1 cellular context compared by ENCODE assay signal in genomic region chr14:65412189-65412846, GRCh38.
TF ChIP-seq lines count a peak whose summit lies in the region.

TSS of gene FUT8 (plus strand) at chr14:65412730. CDS start at chr14:65561564, 148,834 bp downstream.

TF ChIP-seq in HEK293, 187 proteins besides CTCF, POLR2A, EP300 and RAD21 (continued from another document):
- TF ChIP-seq, protein P1, sequence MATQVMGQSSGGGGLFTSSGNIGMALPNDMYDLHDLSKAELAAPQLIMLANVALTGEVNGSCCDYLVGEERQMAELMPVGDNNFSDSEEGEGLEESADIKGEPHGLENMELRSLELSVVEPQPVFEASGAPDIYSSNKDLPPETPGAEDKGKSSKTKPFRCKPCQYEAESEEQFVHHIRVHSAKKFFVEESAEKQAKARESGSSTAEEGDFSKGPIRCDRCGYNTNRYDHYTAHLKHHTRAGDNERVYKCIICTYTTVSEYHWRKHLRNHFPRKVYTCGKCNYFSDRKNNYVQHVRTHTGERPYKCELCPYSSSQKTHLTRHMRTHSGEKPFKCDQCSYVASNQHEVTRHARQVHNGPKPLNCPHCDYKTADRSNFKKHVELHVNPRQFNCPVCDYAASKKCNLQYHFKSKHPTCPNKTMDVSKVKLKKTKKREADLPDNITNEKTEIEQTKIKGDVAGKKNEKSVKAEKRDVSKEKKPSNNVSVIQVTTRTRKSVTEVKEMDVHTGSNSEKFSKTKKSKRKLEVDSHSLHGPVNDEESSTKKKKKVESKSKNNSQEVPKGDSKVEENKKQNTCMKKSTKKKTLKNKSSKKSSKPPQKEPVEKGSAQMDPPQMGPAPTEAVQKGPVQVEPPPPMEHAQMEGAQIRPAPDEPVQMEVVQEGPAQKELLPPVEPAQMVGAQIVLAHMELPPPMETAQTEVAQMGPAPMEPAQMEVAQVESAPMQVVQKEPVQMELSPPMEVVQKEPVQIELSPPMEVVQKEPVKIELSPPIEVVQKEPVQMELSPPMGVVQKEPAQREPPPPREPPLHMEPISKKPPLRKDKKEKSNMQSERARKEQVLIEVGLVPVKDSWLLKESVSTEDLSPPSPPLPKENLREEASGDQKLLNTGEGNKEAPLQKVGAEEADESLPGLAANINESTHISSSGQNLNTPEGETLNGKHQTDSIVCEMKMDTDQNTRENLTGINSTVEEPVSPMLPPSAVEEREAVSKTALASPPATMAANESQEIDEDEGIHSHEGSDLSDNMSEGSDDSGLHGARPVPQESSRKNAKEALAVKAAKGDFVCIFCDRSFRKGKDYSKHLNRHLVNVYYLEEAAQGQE (tag by site-specific recombination; IDR thresholded peaks at IDR 0.05), result no peak
- no peak for TF ChIP-seq ZNF488 (tag by site-specific recombination; IDR thresholded peaks at IDR 0.05)
- no peak for TF ChIP-seq ZNF214 (tag by site-specific recombination; IDR thresholded peaks at IDR 0.05; ENCODE audit: borderline replicate concordance)
- TF ChIP-seq BCL11A (tag by site-specific recombination; IDR thresholded peaks at IDR 0.05; ENCODE audit: low read depth), result no peak
- TF ChIP-seq ZNF596 (tag by site-specific recombination; IDR thresholded peaks at IDR 0.05), result no peak
- no peak for TF ChIP-seq ZNF280C (tag by site-specific recombination; IDR thresholded peaks at IDR 0.05)
- peak; percentile 52 for TF ChIP-seq EGR2 (tag by site-specific recombination; IDR thresholded peaks at IDR 0.05; ENCODE audit: low read depth)
- TF ChIP-seq ZNF350 (tag by site-specific recombination; IDR thresholded peaks at IDR 0.05), result no peak
- TF ChIP-seq SP3 (tag by site-specific recombination; IDR thresholded peaks at IDR 0.05), result 0 out of 2 replicates have a peak, but pooled peaks have one; percentile 12
- 0 out of 2 replicates have a peak, but pooled peaks have one; percentile 37 for TF ChIP-seq ZNF423 (tag by site-specific recombination; IDR thresholded peaks at IDR 0.05)
- TF ChIP-seq ZNF785 (tag by site-specific recombination; IDR thresholded peaks at IDR 0.05), result no peak
- TF ChIP-seq, protein P2, sequence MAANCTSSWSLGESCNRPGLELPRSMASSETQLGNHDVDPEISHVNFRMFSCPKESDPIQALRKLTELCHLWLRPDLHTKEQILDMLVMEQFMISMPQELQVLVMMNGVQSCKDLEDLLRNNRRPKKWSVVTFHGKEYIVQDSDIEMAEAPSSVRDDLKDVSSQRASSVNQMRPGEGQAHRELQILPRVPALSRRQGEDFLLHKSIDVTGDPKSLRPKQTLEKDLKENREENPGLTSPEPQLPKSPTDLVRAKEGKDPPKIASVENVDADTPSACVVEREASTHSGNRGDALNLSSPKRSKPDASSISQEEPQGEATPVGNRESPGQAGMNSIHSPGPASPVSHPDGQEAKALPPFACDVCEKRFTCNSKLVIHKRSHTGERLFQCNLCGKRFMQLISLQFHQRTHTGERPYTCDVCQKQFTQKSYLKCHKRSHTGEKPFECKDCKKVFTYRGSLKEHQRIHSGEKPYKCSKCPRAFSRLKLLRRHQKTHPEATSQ (tag by site-specific recombination; IDR thresholded peaks at IDR 0.05), result no peak
- TF ChIP-seq PATZ1 (tag by site-specific recombination; IDR thresholded peaks at IDR 0.05), result no peak; the same call in 1 of the 2 replicates
- no peak for TF ChIP-seq ZNF449 (tag by site-specific recombination; IDR thresholded peaks at IDR 0.05)
- TF ChIP-seq ZBTB6 (tag by site-specific recombination; IDR thresholded peaks at IDR 0.05), result peak; percentile 41; the same call in 1 of the 2 replicates
- no peak for TF ChIP-seq ZNF121 (tag by site-specific recombination; IDR thresholded peaks at IDR 0.05)
- TF ChIP-seq ZNF19 (tag by site-specific recombination; IDR thresholded peaks at IDR 0.05; ENCODE audit: low read depth), result no peak
- TF ChIP-seq SP7 (tag by site-specific recombination; IDR thresholded peaks at IDR 0.05), result no peak; the same call in 1 of the 2 replicates
- no peak for TF ChIP-seq ZNF658 (tag by site-specific recombination; IDR thresholded peaks at IDR 0.05)
- TF ChIP-seq ZNF600 (tag by site-specific recombination; IDR thresholded peaks at IDR 0.05), result peak; percentile 91
- peak; percentile 80; the same call in 1 of the 2 replicates for TF ChIP-seq ZNF660 (tag by site-specific recombination; IDR thresholded peaks at IDR 0.05)
- no peak for TF ChIP-seq SETDB1 (IDR thresholded peaks at IDR 0.05; ENCODE audit: insufficient read length, low read length)
- TF ChIP-seq ZNF394 (tag by site-specific recombination; IDR thresholded peaks at IDR 0.05; ENCODE audit: borderline replicate concordance), result no peak; the same call in 1 of the 2 replicates
- TF ChIP-seq ZFP41 (tag by site-specific recombination; IDR thresholded peaks at IDR 0.05; ENCODE audit: borderline replicate concordance), result no peak
- TF ChIP-seq YY1 (tag by site-specific recombination; IDR thresholded peaks at IDR 0.05), result no peak
- TF ChIP-seq, protein P3, sequence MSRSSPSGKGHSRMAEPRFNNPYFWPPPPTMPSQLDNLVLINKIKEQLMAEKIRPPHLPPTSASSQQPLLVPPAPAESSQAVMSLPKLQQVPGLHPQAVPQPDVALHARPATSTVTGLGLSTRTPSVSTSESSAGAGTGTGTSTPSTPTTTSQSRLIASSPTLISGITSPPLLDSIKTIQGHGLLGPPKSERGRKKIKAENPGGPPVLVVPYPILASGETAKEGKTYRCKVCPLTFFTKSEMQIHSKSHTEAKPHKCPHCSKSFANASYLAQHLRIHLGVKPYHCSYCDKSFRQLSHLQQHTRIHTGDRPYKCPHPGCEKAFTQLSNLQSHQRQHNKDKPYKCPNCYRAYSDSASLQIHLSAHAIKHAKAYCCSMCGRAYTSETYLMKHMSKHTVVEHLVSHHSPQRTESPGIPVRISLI (tag by site-specific recombination; IDR thresholded peaks at IDR 0.05), result no peak
- TF ChIP-seq PRDM1 (tag by site-specific recombination; IDR thresholded peaks at IDR 0.05), result no peak
- no peak for TF ChIP-seq MEIS1 (CRISPR knock-in tag; IDR thresholded peaks at IDR 0.05; ENCODE audit: borderline replicate concordance)
- TF ChIP-seq ZNF791 (tag by site-specific recombination; IDR thresholded peaks at IDR 0.05), result no peak
- TF ChIP-seq ZNF148 (tag by site-specific recombination; IDR thresholded peaks at IDR 0.05; ENCODE audit: borderline replicate concordance), result no peak
- TF ChIP-seq ZNF24 (tag by site-specific recombination; IDR thresholded peaks at IDR 0.05), result no peak
- peak; percentile 7; the same call in 1 of the 2 replicates for TF ChIP-seq GLIS2 (tag by site-specific recombination; IDR thresholded peaks at IDR 0.05)
- TF ChIP-seq KLF10 (tag by site-specific recombination; IDR thresholded peaks at IDR 0.05), result no peak
- TF ChIP-seq YY2 (tag by site-specific recombination; IDR thresholded peaks at IDR 0.05), result no peak
- no peak for TF ChIP-seq KLF7 (tag by site-specific recombination; IDR thresholded peaks at IDR 0.05; ENCODE audit: borderline replicate concordance)
- TF ChIP-seq ZEB2 (tag by site-specific recombination; IDR thresholded peaks at IDR 0.05), result peak; percentile 66
- TF ChIP-seq REPIN1 (tag by site-specific recombination; IDR thresholded peaks at IDR 0.05; ENCODE audit: low read depth), result no peak
- no peak for TF ChIP-seq ZNF223 (tag by site-specific recombination; IDR thresholded peaks at IDR 0.05)
